8 cellular contexts compared by ENCODE assay signal in genomic region chr6:10659697-10660348, GRCh38. TPM values are rescaled to one million over a fixed set of nuclear protein-coding genes. Genes with fewer than 3 reads are reported as not detected.
DNase-seq lines count a peak whose midpoint lies in the region; ATAC-seq and TF ChIP-seq lines count a peak whose summit lies in the region.
"Had no signal": no experiment of that assay in that cellular context is flagged by ENCODE, and none has a peak within 500 bp of the region (broad histone marks: within the 10 kb centered on the region; RNA-seq: fewer than 3 reads in every experiment).

No MANE protein-coding gene starts in this region.

- H2AFZ ChIP-seq in GM23338 (peak overlapping the region; percentile 61), SK-N-SH (ENCODE audit: low read depth) (peak overlapping the region; percentile 96)

- peaks cover 9% of the 10 kb centered on the region for H3K27me3 Mint-ChIP-seq in GM23338 (ENCODE audit: insufficient read depth, low read depth, poor library complexity)

- H3F3A ChIP-seq in GM23338 (replicated peaks; ENCODE audit: low read depth) (0 out of 2 replicates have a peak, but pooled peaks cover 3% of the 10 kb centered on the region), SK-N-SH (replicated peaks; ENCODE audit: insufficient read depth) (no peaks in the 10 kb centered on the region)

- H3K9me3 Mint-ChIP-seq in GM23338 = peaks cover 11% of the 10 kb centered on the region; the same call in 2 of the 3 replicates

- no peak overlapping the region for H3K27ac ChIP-seq in GM23338 (ENCODE audit: low read depth)
- H3K27ac ChIP-seq in SK-N-SH (ENCODE audit: low read depth in 2 of 2, low read length in 1 of 2) = peak overlapping the region in 1 of 2 experiments; percentile 35; a peak in 1 of 4 replicates
- no peak overlapping the region for H3K27ac ChIP-seq in heart left ventricle
- peak overlapping the region in 5 of 21 experiments; percentile 53 to 78 (median 62) for H3K27ac ChIP-seq in skin epidermis
- H3K27ac ChIP-seq: SJSA1 had no signal

- H3K9me3 ChIP-seq in SK-N-SH = no peaks in the 10 kb centered on the region
- peaks cover 0 to 6% (median 0%) of the 10 kb centered on the region in 12 donors for H3K9me3 ChIP-seq in heart left ventricle
- H3K9me3 ChIP-seq: SJSA1 had no signal

- no peak for TF ChIP-seq EP300 in SK-N-SH (IDR thresholded peaks at IDR 0.05; ENCODE audit: borderline replicate concordance in 1 of 2, low read depth in 1 of 2, low read length in 1 of 2)

- H3K9me2 ChIP-seq in GM23338 (ENCODE audit: insufficient read depth) = 0 out of 2 replicates have a peak, but pooled peaks cover 16% of the 10 kb centered on the region
- H3K9me2 ChIP-seq in SK-N-SH = no peaks in the 10 kb centered on the region

- ATAC-seq in GM23338 (peak; percentile 91), heart left ventricle (no peak)

- H3K4me2 ChIP-seq in GM23338 (peak overlapping the region; percentile 84), SK-N-SH (peak overlapping the region; percentile 81)

- H3K4me1 Mint-ChIP-seq in GM23338 = peaks cover 3% of the 10 kb centered on the region; the same call in 2 of the 3 replicates

- H3K27me3 ChIP-seq in GM23338 (ENCODE audit: insufficient read depth) (peaks cover 13% of the 10 kb centered on the region), SK-N-SH (ENCODE audit: insufficient read depth) (no peaks in the 10 kb centered on the region), heart left ventricle (no peaks in the 10 kb centered on the region)

- DNase-seq in GM23338 (ENCODE audit: low spot score) (peak; percentile 69), SK-N-SH (peak; percentile 46), heart left ventricle (peak in 1 of 5 donors; percentile 60), GM19240 (ENCODE audit: insufficient read length, low spot score) (no peak), nucleus accumbens (lab: John Stamatoyannopoulos, UW) (no peak), DMS79 treated with DMSO at 0.1 percent for 48 hours (lab: John Stamatoyannopoulos, UW) (no peak)

- H3K36me3 ChIP-seq in GM23338 (ENCODE audit: insufficient read depth) = no peaks in the 10 kb centered on the region
- H3K36me3 ChIP-seq in SK-N-SH (replicated peaks in 1 of 2; ENCODE audit: control insufficient read depth in 1 of 2, insufficient read depth in 2 of 2, low read length in 1 of 2) = no peaks in the 10 kb centered on the region
- no peaks in the 10 kb centered on the region for H3K36me3 ChIP-seq in heart left ventricle
- H3K36me3 ChIP-seq: SJSA1 had no signal

- H3K9ac ChIP-seq in SK-N-SH = peak overlapping the region; percentile 55

- H3K79me2 ChIP-seq in GM23338 (replicated peaks; ENCODE audit: insufficient read depth) = no peaks in the 10 kb centered on the region
- H3K79me2 ChIP-seq in SK-N-SH (ENCODE audit: insufficient read depth) = no peaks in the 10 kb centered on the region

- no peaks in the 10 kb centered on the region for H4K20me1 ChIP-seq in GM23338 (replicated peaks; ENCODE audit: insufficient read depth)
- H4K20me1 ChIP-seq in SK-N-SH (ENCODE audit: insufficient read depth) = no peaks in the 10 kb centered on the region

- TF ChIP-seq CTCF in GM23338 (conservative IDR thresholded peaks at IDR 0.05; ENCODE audit: low read depth in 2 of 2) = no peak
- no peak for TF ChIP-seq CTCF in SK-N-SH (IDR thresholded peaks at IDR 0.05)
- no peak for TF ChIP-seq CTCF in heart left ventricle (IDR thresholded peaks at IDR 0.05)

- no peak for TF ChIP-seq RAD21 in SK-N-SH (IDR thresholded peaks at IDR 0.05; ENCODE audit: low read length)

- no peak for TF ChIP-seq POLR2A in heart left ventricle (IDR thresholded peaks at IDR 0.05)

- CTCF ChIA-PET in SK-N-SH (lab: Yijun Ruan, JAX) = interaction anchor here (0.6 to 1.3 kb wide), 3 partner anchors 13 to 849 kb away, joined by 3 to 4 read pairs (median 3); no protein-coding TSS in a partner anchor

- peak overlapping the region; percentile 73 for H3K4me3 ChIP-seq in GM23338
- peak overlapping the region; percentile 51 to 72 for H3K4me3 ChIP-seq in SK-N-SH (ENCODE audit: low read depth in 2 of 2, low read length in 1 of 2)
- peak overlapping the region in 10 of 12 donors; percentile 11 to 56 (median 40) for H3K4me3 ChIP-seq in heart left ventricle
- H3K4me3 ChIP-seq in skin epidermis = peak overlapping the region in 6 of 7 experiments; percentile 7 to 37 (median 25)
- H3K4me3 ChIP-seq: SJSA1 had no signal

- H3K36me3 Mint-ChIP-seq in GM23338 (ENCODE audit: low read depth) = no peaks in the 10 kb centered on the region

- 20% methylated on average over 16 of the region's 48 CpGs for WGBS in SK-N-SH (ENCODE audit: low lambda C conversion rate)
- WGBS in heart left ventricle, 4 donors = 75 to 81% (median 79%) methylated on average over 28 to 48 of the region's 48 CpGs

- H3K4me3 Mint-ChIP-seq in GM23338 = peak overlapping the region; percentile 57; the same call in 2 of the 3 replicates

- no peak overlapping the region for H3K27ac Mint-ChIP-seq in GM23338

- no peaks in the 10 kb centered on the region for H3K4me1 ChIP-seq in GM23338 (ENCODE audit: insufficient read depth)
- H3K4me1 ChIP-seq in SK-N-SH (ENCODE audit: control insufficient read depth in 1 of 2, insufficient read depth in 2 of 2, low read depth in 1 of 2, low read length in 1 of 2) = peaks cover 0 to 4% of the 10 kb centered on the region in 2 experiments; a peak in 1 of 4 replicates
- H3K4me1 ChIP-seq in heart left ventricle = peaks cover 0 to 12% (median 0%) of the 10 kb centered on the region in 12 donors
- H3K4me1 ChIP-seq: SJSA1 had no signal

- intact Hi-C loops in heart left ventricle (cut with DNase I) = no loop called here

- POLR2A ChIA-PET in SK-N-SH (lab: Yijun Ruan, JAX) = interaction anchor here (0.6 to 1.5 kb wide), 3 partner anchors 30 to 87 kb away, joined by 3 to 9 read pairs (median 6); partner anchors contain the start of genes C6orf52 and PAK1IP1

TF ChIP-seq in SK-N-SH, 30 proteins besides CTCF, POLR2A, EP300 and RAD21:
- TF ChIP-seq TEAD4 (IDR thresholded peaks at IDR 0.05; ENCODE audit: borderline replicate concordance, insufficient read depth) = no peak
- TF ChIP-seq MXI1 (IDR thresholded peaks at IDR 0.05; ENCODE audit: low read depth, low read length) = peak; percentile 55; the same call in 1 of the 2 replicates
- TF ChIP-seq ZBTB33 (IDR thresholded peaks at IDR 0.05; ENCODE audit: borderline replicate concordance, low read depth) = no peak
- TF ChIP-seq NRF1 (IDR thresholded peaks at IDR 0.05; ENCODE audit: low read depth, low read length) = peak; percentile 23; the same call in 1 of the 2 replicates
- 0 out of 2 replicates have a peak, but pooled peaks have one; percentile 25 for TF ChIP-seq ELF1 (IDR thresholded peaks at IDR 0.05)

RNA-seq across cellular contexts. Expression of gene C6orf52, which starts 34.6 kb away (rescaled TPM):
- total RNA-seq in GM23338 (2014; rRNA removed; shearing (Covaris generic)) = 0.47 TPM in 1 of 2 replicates, not detected in the other
- polyA plus RNA-seq in GM23338 (2016; fragmentation: Nextera tagmentation; extraction: Ambion mirVana) (3.8 and 4.4 TPM in 2 replicates), SK-N-SH (2012; rRNA removed) (0.71 and 1.4 TPM in 2 replicates), heart left ventricle (under 1 TPM; 0.15 to 0.99 TPM)
- polyA plus RNA-seq in SK-N-SH (2012; cell fraction: cytosol; rRNA removed) = 1.3 TPM in 2 replicates
- polyA plus RNA-seq in SK-N-SH (2012; cell fraction: nucleus; rRNA removed) = 0.86 and 1.5 TPM in 2 replicates
- 1 to 10 TPM in 2 of 9 donors, under 1 TPM in 1, not detected in 6; 0.71 to 3.6 (median 1.5) TPM for total RNA-seq in heart left ventricle

RNA-seq across cellular contexts. Expression of gene PAK1IP1, which starts 34.9 kb away (rescaled TPM):
- total RNA-seq in GM23338 (2014; rRNA removed; shearing (Covaris generic)) = 45.5 and 47.4 TPM in 2 replicates
- polyA plus RNA-seq in GM23338 (2016; fragmentation: Nextera tagmentation; extraction: Ambion mirVana) = 82.1 and 93.2 TPM in 2 replicates
- 16.2 and 19.1 TPM in 2 replicates for polyA plus RNA-seq in SK-N-SH (2012; rRNA removed)
- polyA plus RNA-seq in SK-N-SH (2012; cell fraction: cytosol; rRNA removed) = 22.3 and 30.4 TPM in 2 replicates
- polyA plus RNA-seq in SK-N-SH (2012; cell fraction: nucleus; rRNA removed) = 8.2 and 13.2 TPM in 2 replicates
- 10 to 100 TPM in 1 of 9 donors, 1 to 10 TPM in 8; 6.1 to 12.7 (median 8.7) TPM for total RNA-seq in heart left ventricle
- 10 to 100 TPM in 1 of 2 donors, 1 to 10 TPM in 1; 7.9 to 21.0 TPM for polyA plus RNA-seq in heart left ventricle

Comparison
In these comparisons a context has a peak if more than half of its experiments do, and no peak if none do; other contexts are left out.
1. DNase-seq: peak in GM23338 (single experiment) and SK-N-SH (single experiment); none in GM19240 (single experiment), nucleus accumbens (0 of 56) and DMS79 treated with DMSO at 0.1 percent for 48 hours (single experiment).
2. Peak in every context shown above with its lines, with median percentiles within 50 percentile points of each other: H3K4me3 ChIP-seq.